In genomic region chr13:76798037-76798436, GRCh38 we compare ENCODE assay signal across 14 cellular contexts.
DNase-seq lines count a peak whose midpoint lies in the region; ATAC-seq and TF ChIP-seq lines count a peak whose summit lies in the region.
"Had no signal": no experiment of that assay in that cellular context is flagged by ENCODE, and none has a peak within 500 bp of the region (broad histone marks: within the 10 kb centered on the region; RNA-seq: fewer than 3 reads in every experiment).

No MANE protein-coding gene starts in this region.

- intact Hi-C loops in Right ventricle myocardium inferior (cut with DNase I) (no loop called here), heart right ventricle (cut with DNase I) (loop anchor here in 1 of 10 donors (5.0 kb wide), 1 partner anchor 36 kb away; no protein-coding TSS in a partner anchor)

- TF ChIP-seq POLR2A in NB4 (IDR thresholded peaks at IDR 0.05; ENCODE audit: extremely low read depth, insufficient read length) (no peak), upper lobe of left lung (IDR thresholded peaks at IDR 0.05) (no peak)

- no peak for TF ChIP-seq EP300 in upper lobe of left lung (IDR thresholded peaks at IDR 0.05)

- DNase-seq in Right ventricle myocardium inferior (ENCODE audit: missing footprints) (peak; percentile 76), heart right ventricle (no peak), NB4 (ENCODE audit: low read depth) (peak; percentile 36), UCSD-AML1 (lab: John Stamatoyannopoulos, UW; ENCODE audit: unreplicated experiment) (peak; percentile 14), upper lobe of left lung (peak in 1 of 2 donors; percentile 61)
- DNase-seq: activated naive CD4-positive, alpha-beta T cell treated with anti-CD3 and anti-CD28 coated beads, Interleukin-2, amount 10 ng/mL, durations not matched to agents 7 days and 5 days; brain microvascular endothelial cell; head of caudate nucleus; NCI-H510A treated with DMSO at 0.1 percent for 48 hours had no signal

- H3K4me3 ChIP-seq in heart right ventricle (no peak overlapping the region), NB4 (ENCODE audit: low read depth, low read length) (no peak overlapping the region), upper lobe of left lung (no peak overlapping the region)

- H3K4me1 ChIP-seq in heart right ventricle (peaks cover 0 to 18% (median 11%) of the 10 kb centered on the region in 9 donors), upper lobe of left lung (peaks cover 0 to 3% (median under 1%) of the 10 kb centered on the region in 4 donors)
- H3K4me1 ChIP-seq: parathyroid adenoma had no signal

- 81 to 89% methylated on average over 2 of the region's 2 CpGs for WGBS in heart right ventricle, 2 donors
- 78 to 81% methylated on average over 2 of the region's 2 CpGs for WGBS in upper lobe of left lung, 2 donors

- ATAC-seq in Right ventricle myocardium inferior (peak; percentile 56), heart right ventricle (no peak), upper lobe of left lung (ENCODE audit: low FRiP score in 2 of 2) (peak; percentile 58 to 73), GM21390 (IDR thresholded peaks at IDR 0.05; ENCODE audit: unreplicated experiment) (no peak), GM21515 (IDR thresholded peaks at IDR 0.05; ENCODE audit: unreplicated experiment) (no peak), HG03342 (IDR thresholded peaks at IDR 0.05; ENCODE audit: unreplicated experiment) (no peak)
- ATAC-seq: HCT116 had no signal

- no peak overlapping the region for H3K27ac ChIP-seq in heart right ventricle
- H3K27ac ChIP-seq in upper lobe of left lung = no peak overlapping the region
- H3K27ac ChIP-seq: brain microvascular endothelial cell, parathyroid adenoma had no signal

- H3K27me3 ChIP-seq in heart right ventricle (no peaks in the 10 kb centered on the region), upper lobe of left lung (no peaks in the 10 kb centered on the region)
- H3K27me3 ChIP-seq: brain microvascular endothelial cell had no signal

- H3K9me3 ChIP-seq in heart right ventricle (peaks cover 0 to 8% (median 0%) of the 10 kb centered on the region in 11 donors), upper lobe of left lung (no peaks in the 10 kb centered on the region)

- H3K36me3 ChIP-seq in heart right ventricle (no peaks in the 10 kb centered on the region), upper lobe of left lung (no peaks in the 10 kb centered on the region)
- H3K36me3 ChIP-seq: brain microvascular endothelial cell had no signal

- TF ChIP-seq CTCF in heart right ventricle (IDR thresholded peaks at IDR 0.05) = no peak
- TF ChIP-seq CTCF in NB4 (IDR thresholded peaks at IDR 0.05; ENCODE audit: low read depth, low read length) = no peak
- TF ChIP-seq CTCF in upper lobe of left lung (IDR thresholded peaks at IDR 0.05) = no peak

Comparison
In these comparisons a context has a peak if more than half of its experiments do, and no peak if none do; other contexts are left out.
1. ATAC-seq: peak in Right ventricle myocardium inferior (single experiment) and upper lobe of left lung (2 of 2); none in heart right ventricle (0 of 8), GM21390 (single experiment), GM21515 (single experiment) and HG03342 (single experiment).
2. DNase-seq: peak in Right ventricle myocardium inferior (single experiment), NB4 (single experiment) and UCSD-AML1 (single experiment); none in heart right ventricle (0 of 2).